In genomic region chr15:101439285-101439919, GRCh38 we compare ENCODE assay signal across 1 cellular context.
A peak's percentile ranks its signal among the peaks of the same experiment; 100 is the strongest.
TF ChIP-seq lines count a peak whose summit lies in the region.

No MANE protein-coding gene starts in this region.

TF ChIP-seq in HepG2, 621 proteins besides CTCF, POLR2A, EP300 and RAD21 (continued from another document and continues in another):
- TF ChIP-seq, protein P1, sequence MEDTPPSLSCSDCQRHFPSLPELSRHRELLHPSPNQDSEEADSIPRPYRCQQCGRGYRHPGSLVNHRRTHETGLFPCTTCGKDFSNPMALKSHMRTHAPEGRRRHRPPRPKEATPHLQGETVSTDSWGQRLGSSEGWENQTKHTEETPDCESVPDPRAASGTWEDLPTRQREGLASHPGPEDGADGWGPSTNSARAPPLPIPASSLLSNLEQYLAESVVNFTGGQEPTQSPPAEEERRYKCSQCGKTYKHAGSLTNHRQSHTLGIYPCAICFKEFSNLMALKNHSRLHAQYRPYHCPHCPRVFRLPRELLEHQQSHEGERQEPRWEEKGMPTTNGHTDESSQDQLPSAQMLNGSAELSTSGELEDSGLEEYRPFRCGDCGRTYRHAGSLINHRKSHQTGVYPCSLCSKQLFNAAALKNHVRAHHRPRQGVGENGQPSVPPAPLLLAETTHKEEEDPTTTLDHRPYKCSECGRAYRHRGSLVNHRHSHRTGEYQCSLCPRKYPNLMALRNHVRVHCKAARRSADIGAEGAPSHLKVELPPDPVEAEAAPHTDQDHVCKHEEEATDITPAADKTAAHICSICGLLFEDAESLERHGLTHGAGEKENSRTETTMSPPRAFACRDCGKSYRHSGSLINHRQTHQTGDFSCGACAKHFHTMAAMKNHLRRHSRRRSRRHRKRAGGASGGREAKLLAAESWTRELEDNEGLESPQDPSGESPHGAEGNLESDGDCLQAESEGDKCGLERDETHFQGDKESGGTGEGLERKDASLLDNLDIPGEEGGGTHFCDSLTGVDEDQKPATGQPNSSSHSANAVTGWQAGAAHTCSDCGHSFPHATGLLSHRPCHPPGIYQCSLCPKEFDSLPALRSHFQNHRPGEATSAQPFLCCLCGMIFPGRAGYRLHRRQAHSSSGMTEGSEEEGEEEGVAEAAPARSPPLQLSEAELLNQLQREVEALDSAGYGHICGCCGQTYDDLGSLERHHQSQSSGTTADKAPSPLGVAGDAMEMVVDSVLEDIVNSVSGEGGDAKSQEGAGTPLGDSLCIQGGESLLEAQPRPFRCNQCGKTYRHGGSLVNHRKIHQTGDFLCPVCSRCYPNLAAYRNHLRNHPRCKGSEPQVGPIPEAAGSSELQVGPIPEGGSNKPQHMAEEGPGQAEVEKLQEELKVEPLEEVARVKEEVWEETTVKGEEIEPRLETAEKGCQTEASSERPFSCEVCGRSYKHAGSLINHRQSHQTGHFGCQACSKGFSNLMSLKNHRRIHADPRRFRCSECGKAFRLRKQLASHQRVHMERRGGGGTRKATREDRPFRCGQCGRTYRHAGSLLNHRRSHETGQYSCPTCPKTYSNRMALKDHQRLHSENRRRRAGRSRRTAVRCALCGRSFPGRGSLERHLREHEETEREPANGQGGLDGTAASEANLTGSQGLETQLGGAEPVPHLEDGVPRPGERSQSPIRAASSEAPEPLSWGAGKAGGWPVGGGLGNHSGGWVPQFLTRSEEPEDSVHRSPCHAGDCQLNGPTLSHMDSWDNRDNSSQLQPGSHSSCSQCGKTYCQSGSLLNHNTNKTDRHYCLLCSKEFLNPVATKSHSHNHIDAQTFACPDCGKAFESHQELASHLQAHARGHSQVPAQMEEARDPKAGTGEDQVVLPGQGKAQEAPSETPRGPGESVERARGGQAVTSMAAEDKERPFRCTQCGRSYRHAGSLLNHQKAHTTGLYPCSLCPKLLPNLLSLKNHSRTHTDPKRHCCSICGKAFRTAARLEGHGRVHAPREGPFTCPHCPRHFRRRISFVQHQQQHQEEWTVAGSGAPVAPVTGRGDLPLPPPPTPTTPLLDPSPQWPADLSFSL (CRISPR knock-in tag; IDR thresholded peaks at IDR 0.05), result no peak
- TF ChIP-seq ZNF296 (CRISPR knock-in tag; conservative IDR thresholded peaks at IDR 0.05), result peak; percentile 96
- no peak for TF ChIP-seq ZNF44 (CRISPR knock-in tag; IDR thresholded peaks at IDR 0.05)
- no peak for TF ChIP-seq TCF12 (IDR thresholded peaks at IDR 0.05)
- peak; percentile 94; the same call in 1 of the 2 replicates for TF ChIP-seq TCF12 (CRISPR knock-in tag; IDR thresholded peaks at IDR 0.05)
- no peak for TF ChIP-seq ZNF224 (CRISPR knock-in tag; IDR thresholded peaks at IDR 0.05)
- peak; percentile 80; the same call in 1 of the 2 replicates for TF ChIP-seq ZNF232 (CRISPR knock-in tag; IDR thresholded peaks at IDR 0.05; ENCODE audit: borderline replicate concordance)
- TF ChIP-seq ZNF503 (CRISPR knock-in tag; IDR thresholded peaks at IDR 0.05), result peak; percentile 97
- no peak for TF ChIP-seq ZNF563 (CRISPR knock-in tag; IDR thresholded peaks at IDR 0.05)
- peak; percentile 55; the same call in 1 of the 2 replicates for TF ChIP-seq ZMYM4 (CRISPR knock-in tag; IDR thresholded peaks at IDR 0.05)
- TF ChIP-seq TAF15 (IDR thresholded peaks at IDR 0.05; ENCODE audit: low read depth, low read length, poor library complexity, severe bottlenecking), result no peak
- no peak for TF ChIP-seq SRY (CRISPR knock-in tag; IDR thresholded peaks at IDR 0.05)
- TF ChIP-seq, protein P2, sequence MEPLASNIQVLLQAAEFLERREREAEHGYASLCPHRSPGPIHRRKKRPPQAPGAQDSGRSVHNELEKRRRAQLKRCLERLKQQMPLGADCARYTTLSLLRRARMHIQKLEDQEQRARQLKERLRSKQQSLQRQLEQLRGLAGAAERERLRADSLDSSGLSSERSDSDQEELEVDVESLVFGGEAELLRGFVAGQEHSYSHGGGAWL (CRISPR knock-in tag; IDR thresholded peaks at IDR 0.05), result peak; percentile 78
- TF ChIP-seq JUNB (CRISPR knock-in tag; IDR thresholded peaks at IDR 0.05; ENCODE audit: borderline replicate concordance), result peak; percentile 56; the same call in 1 of the 2 replicates
- no peak for TF ChIP-seq NONO (IDR thresholded peaks at IDR 0.05)
- TF ChIP-seq NONO (CRISPR knock-in tag; conservative IDR thresholded peaks at IDR 0.05), result peak; percentile 92
- TF ChIP-seq ZNF382 (CRISPR knock-in tag; IDR thresholded peaks at IDR 0.05; ENCODE audit: borderline replicate concordance), result no peak
- TF ChIP-seq TMF1 (CRISPR knock-in tag; IDR thresholded peaks at IDR 0.05; ENCODE audit: low read depth), result no peak
- TF ChIP-seq, protein P3, sequence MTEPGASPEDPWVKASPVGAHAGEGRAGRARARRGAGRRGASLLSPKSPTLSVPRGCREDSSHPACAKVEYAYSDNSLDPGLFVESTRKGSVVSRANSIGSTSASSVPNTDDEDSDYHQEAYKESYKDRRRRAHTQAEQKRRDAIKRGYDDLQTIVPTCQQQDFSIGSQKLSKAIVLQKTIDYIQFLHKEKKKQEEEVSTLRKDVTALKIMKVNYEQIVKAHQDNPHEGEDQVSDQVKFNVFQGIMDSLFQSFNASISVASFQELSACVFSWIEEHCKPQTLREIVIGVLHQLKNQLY (CRISPR knock-in tag; IDR thresholded peaks at IDR 0.05), result peak; percentile 92
- TF ChIP-seq ZNF17 (CRISPR knock-in tag; IDR thresholded peaks at IDR 0.05), result no peak
- TF ChIP-seq FOXC1 (CRISPR knock-in tag; IDR thresholded peaks at IDR 0.05; ENCODE audit: borderline replicate concordance), result no peak
- no peak for TF ChIP-seq ZNF484 (CRISPR knock-in tag; IDR thresholded peaks at IDR 0.05; ENCODE audit: borderline replicate concordance, low read depth)
- TF ChIP-seq CREM (IDR thresholded peaks at IDR 0.05), result peak; percentile 91
- TF ChIP-seq CREM (CRISPR knock-in tag; IDR thresholded peaks at IDR 0.05), result no peak
- TF ChIP-seq ARNT2 (CRISPR knock-in tag; IDR thresholded peaks at IDR 0.05; ENCODE audit: low read depth), result no peak
- peak; percentile 43; the same call in 1 of the 2 replicates for TF ChIP-seq PHF8 (CRISPR knock-in tag; IDR thresholded peaks at IDR 0.05)
- TF ChIP-seq SKI (IDR thresholded peaks at IDR 0.05; ENCODE audit: partially characterized antibody), result peak; percentile 85
- TF ChIP-seq ZFP90 (CRISPR knock-in tag; IDR thresholded peaks at IDR 0.05; ENCODE audit: borderline replicate concordance), result peak; percentile 54; the same call in 1 of the 2 replicates
- no peak for TF ChIP-seq ZNF883 (CRISPR knock-in tag; IDR thresholded peaks at IDR 0.05; ENCODE audit: not compliant biosample characterization)
- no peak; the same call in 1 of the 2 replicates for TF ChIP-seq ZNF567 (CRISPR knock-in tag; IDR thresholded peaks at IDR 0.05; ENCODE audit: borderline replicate concordance)
- no peak for TF ChIP-seq ZNF839 (CRISPR knock-in tag; IDR thresholded peaks at IDR 0.05; ENCODE audit: borderline replicate concordance)
- TF ChIP-seq, protein P4, sequence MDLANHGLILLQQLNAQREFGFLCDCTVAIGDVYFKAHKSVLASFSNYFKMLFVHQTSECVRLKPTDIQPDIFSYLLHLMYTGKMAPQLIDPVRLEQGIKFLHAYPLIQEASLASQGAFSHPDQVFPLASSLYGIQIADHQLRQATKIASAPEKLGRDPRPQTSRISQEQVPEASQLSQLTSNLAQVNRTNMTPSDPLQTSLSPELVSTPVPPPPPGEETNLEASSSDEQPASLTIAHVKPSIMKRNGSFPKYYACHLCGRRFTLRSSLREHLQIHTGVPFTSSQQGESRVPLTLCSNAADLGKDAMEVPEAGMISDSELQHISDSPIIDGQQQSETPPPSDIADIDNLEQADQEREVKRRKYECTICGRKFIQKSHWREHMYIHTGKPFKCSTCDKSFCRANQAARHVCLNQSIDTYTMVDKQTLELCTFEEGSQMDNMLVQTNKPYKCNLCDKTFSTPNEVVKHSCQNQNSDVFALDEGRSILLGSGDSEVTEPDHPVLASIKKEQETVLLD (CRISPR knock-in tag; IDR thresholded peaks at IDR 0.05; ENCODE audit: low read depth), result no peak
- TF ChIP-seq ZNF749 (CRISPR knock-in tag; IDR thresholded peaks at IDR 0.05; ENCODE audit: borderline replicate concordance), result peak; percentile 80; the same call in 1 of the 2 replicates
- TF ChIP-seq, protein P5, sequence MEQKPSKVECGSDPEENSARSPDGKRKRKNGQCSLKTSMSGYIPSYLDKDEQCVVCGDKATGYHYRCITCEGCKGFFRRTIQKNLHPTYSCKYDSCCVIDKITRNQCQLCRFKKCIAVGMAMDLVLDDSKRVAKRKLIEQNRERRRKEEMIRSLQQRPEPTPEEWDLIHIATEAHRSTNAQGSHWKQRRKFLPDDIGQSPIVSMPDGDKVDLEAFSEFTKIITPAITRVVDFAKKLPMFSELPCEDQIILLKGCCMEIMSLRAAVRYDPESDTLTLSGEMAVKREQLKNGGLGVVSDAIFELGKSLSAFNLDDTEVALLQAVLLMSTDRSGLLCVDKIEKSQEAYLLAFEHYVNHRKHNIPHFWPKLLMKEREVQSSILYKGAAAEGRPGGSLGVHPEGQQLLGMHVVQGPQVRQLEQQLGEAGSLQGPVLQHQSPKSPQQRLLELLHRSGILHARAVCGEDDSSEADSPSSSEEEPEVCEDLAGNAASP (CRISPR knock-in tag; IDR thresholded peaks at IDR 0.05; ENCODE audit: borderline replicate concordance), result peak; percentile 95
- peak; percentile 89 for TF ChIP-seq ZNF792 (CRISPR knock-in tag; IDR thresholded peaks at IDR 0.05)
- TF ChIP-seq ZNF142 (CRISPR knock-in tag; IDR thresholded peaks at IDR 0.05), result 0 out of 2 replicates have a peak, but pooled peaks have one; percentile 54
- TF ChIP-seq HNRNPH1 (optimal IDR thresholded peaks at IDR 0.05; ENCODE audit: low read depth, low read length), result no peak
- TF ChIP-seq REL (CRISPR knock-in tag; conservative IDR thresholded peaks at IDR 0.05), result no peak
- peak; percentile 57; the same call in 1 of the 2 replicates for TF ChIP-seq DNMT3B (CRISPR knock-in tag; conservative IDR thresholded peaks at IDR 0.05)
- TF ChIP-seq ZNF607 (CRISPR knock-in tag; IDR thresholded peaks at IDR 0.05; ENCODE audit: borderline replicate concordance), result peak; percentile 88
- no peak for TF ChIP-seq ZKSCAN1 (IDR thresholded peaks at IDR 0.05; ENCODE audit: low read length)
